Comparison of ENCODE assay signal across 9 cellular contexts in genomic region chr15:73851679-73852078, GRCh38. TPM values are rescaled to one million over a fixed set of nuclear protein-coding genes. Genes with fewer than 3 reads are reported as not detected.
DNase-seq lines count a peak whose midpoint lies in the region; ATAC-seq and TF ChIP-seq lines count a peak whose summit lies in the region.
"Had no signal": no experiment of that assay in that cellular context is flagged by ENCODE, and none has a peak within 500 bp of the region (broad histone marks: within the 10 kb centered on the region; RNA-seq: fewer than 3 reads in every experiment).

No MANE protein-coding gene starts in this region.

- H3K4me3 ChIP-seq in transverse colon (no peak overlapping the region), esophagus muscularis mucosa (no peak overlapping the region)

- intact Hi-C loops in transverse colon (cut with DNase I; ENCODE audit: low total_unique reads) (no loop called here), esophagus muscularis mucosa (cut with DNase I) (no loop called here)

- in situ Hi-C loops in Caki2 (cut with HindIII; ENCODE audit: low pct_unique_long_range_greater_than_20kb, low sequenced_read_pairs): no loop called here
- in situ Hi-C loops in transverse colon (cut with MboI; ENCODE audit: low pct_ligation_motif_present in 1 of 4, low pct_unique_long_range_greater_than_20kb in 1 of 4, low sequenced_read_pairs in 3 of 4): no loop called here

- H3K36me3 ChIP-seq in transverse colon: no peaks in the 10 kb centered on the region
- no peaks in the 10 kb centered on the region for H3K36me3 ChIP-seq in esophagus muscularis mucosa

- no peaks in the 10 kb centered on the region for H3K4me1 ChIP-seq in transverse colon
- H3K4me1 ChIP-seq in esophagus muscularis mucosa: no peaks in the 10 kb centered on the region

- 10% methylated on average over 4 of the region's 4 CpGs; no CpG with 5 or more reads in 1 of the 2 donors for WGBS in transverse colon (ENCODE audit: low coverage in 1 of 2), 2 donors
- WGBS in esophagus muscularis mucosa: 23% methylated on average over 3 of the region's 4 CpGs

- DNase-seq in Caki2 (ENCODE audit: low read depth) (peak; percentile 36), Kasumi-1 (lab: John Stamatoyannopoulos, UW) (peak; percentile 4 to 18), iPS-NIHi11 (ENCODE audit: low spot score) (peak; percentile 84), transverse colon (peak; percentile 12), esophagus muscularis mucosa (ENCODE audit: extremely low spot score) (no peak), amygdala (lab: John Stamatoyannopoulos, UW) (no peak)
- peak; percentile 50 for DNase-seq in activated T-cell treated with anti-CD3 and anti-CD28 coated beads, Interleukin-2, amount 50 U/mL, for 24 hours

- H3K27ac Mint-ChIP-seq in activated T-cell treated with anti-CD3 and anti-CD28 coated beads, Interleukin-2, amount 50 U/mL, for 24 hours: no peak overlapping the region

- H3K9me3 Mint-ChIP-seq in activated T-cell treated with anti-CD3 and anti-CD28 coated beads, Interleukin-2, amount 50 U/mL, for 24 hours: no peaks in the 10 kb centered on the region

- TF ChIP-seq EP300 in transverse colon (IDR thresholded peaks at IDR 0.05; ENCODE audit: low read depth) (no peak), esophagus muscularis mucosa (IDR thresholded peaks at IDR 0.05) (no peak)

- H3K27ac ChIP-seq in transverse colon (no peak overlapping the region), esophagus muscularis mucosa (replicated peaks in 1 of 4) (no peak overlapping the region)

- H3K4me3 Mint-ChIP-seq in activated T-cell treated with anti-CD3 and anti-CD28 coated beads, Interleukin-2, amount 50 U/mL, for 24 hours: no peak overlapping the region

- no peaks in the 10 kb centered on the region for H3K4me1 Mint-ChIP-seq in activated T-cell treated with anti-CD3 and anti-CD28 coated beads, Interleukin-2, amount 50 U/mL, for 24 hours (ENCODE audit: low read depth)

- peaks cover 42% of the 10 kb centered on the region for H3K27me3 Mint-ChIP-seq in activated T-cell treated with anti-CD3 and anti-CD28 coated beads, Interleukin-2, amount 50 U/mL, for 24 hours

- H3K9me3 ChIP-seq in transverse colon (no peaks in the 10 kb centered on the region), esophagus muscularis mucosa (no peaks in the 10 kb centered on the region)

- TF ChIP-seq POLR2A in transverse colon (IDR thresholded peaks at IDR 0.05): no peak
- TF ChIP-seq POLR2A in esophagus muscularis mucosa (IDR thresholded peaks at IDR 0.05; ENCODE audit: low read depth): no peak

- no peak for TF ChIP-seq CTCF in transverse colon (IDR thresholded peaks at IDR 0.05)
- no peak for TF ChIP-seq CTCF in esophagus muscularis mucosa (IDR thresholded peaks at IDR 0.05)

- H3K36me3 Mint-ChIP-seq in activated T-cell treated with anti-CD3 and anti-CD28 coated beads, Interleukin-2, amount 50 U/mL, for 24 hours (ENCODE audit: low read depth): no peaks in the 10 kb centered on the region

- H3K27me3 ChIP-seq in transverse colon (peaks cover 5% of the 10 kb centered on the region), esophagus muscularis mucosa (peaks cover 0 to 18% (median 0%) of the 10 kb centered on the region in 4 donors)

- no peak for ATAC-seq in HG03025 (IDR thresholded peaks at IDR 0.05; ENCODE audit: low FRiP score, unreplicated experiment)

RNA-seq across cellular contexts. Expression of gene TBC1D21, which starts 21.7 kb away (rescaled TPM):
- not detected in 2 replicates for total RNA-seq in Caki2 (2014; rRNA removed; shearing (Covaris generic); ENCODE audit: low replicate concordance)
- not detected for total RNA-seq in transverse colon
- not detected for total RNA-seq in esophagus muscularis mucosa
- total RNA-seq: dermis microvascular lymphatic vessel endothelial cell had no signal

Comparison
In these comparisons a context has a peak if more than half of its experiments do, and no peak if none do; other contexts are left out.
1. DNase-seq: peak in Caki2 (single experiment), Kasumi-1 (2 of 2), activated T-cell treated with anti-CD3 and anti-CD28 coated beads, Interleukin-2, amount 50 U/mL, for 24 hours (single experiment), iPS-NIHi11 (single experiment) and transverse colon (single experiment); none in esophagus muscularis mucosa (single experiment) and amygdala (0 of 56).